ENCODE assay signal across 25 cellular contexts in genomic region chr1:212688338-212689047, GRCh38. TPM values are rescaled to one million over a fixed set of nuclear protein-coding genes. Genes with fewer than 3 reads are reported as not detected.
DNase-seq lines count a peak whose midpoint lies in the region; ATAC-seq and TF ChIP-seq lines count a peak whose summit lies in the region.
"Had no signal": no experiment of that assay in that cellular context is flagged by ENCODE, and none has a peak within 500 bp of the region (broad histone marks: within the 10 kb centered on the region; RNA-seq: fewer than 3 reads in every experiment).

No MANE protein-coding gene starts in this region.

- no peak overlapping the region for H3K27ac ChIP-seq in HEK293 (ENCODE audit: extremely low read depth, low read depth, low read length)
- H3K27ac ChIP-seq in hepatocyte, result peak overlapping the region; percentile 43
- H3K27ac ChIP-seq in RWPE1, result no peak overlapping the region
- H3K27ac ChIP-seq: esophagus squamous epithelium, neutrophil had no signal

- H3K9me2 ChIP-seq in hepatocyte (replicated peaks; ENCODE audit: insufficient read depth), result no peaks in the 10 kb centered on the region

- no peak for ATAC-seq in HG02759 (IDR thresholded peaks at IDR 0.05; ENCODE audit: unreplicated experiment)
- no peak for ATAC-seq in GM19035 (IDR thresholded peaks at IDR 0.05; ENCODE audit: unreplicated experiment)
- ATAC-seq: stimulated activated memory B cell treated with anti-CD40 and anti-IgM and Interleukin-4, amounts not matched to agents 10 μg/mL and 1 μg/mL and 100 μg/mL, for 72 hours had no signal

- H3K9me3 ChIP-seq in HEK293 (ENCODE audit: control insufficient read depth, insufficient read depth, low read depth, low read length), result no peaks in the 10 kb centered on the region
- no peaks in the 10 kb centered on the region for H3K9me3 ChIP-seq in hepatocyte (ENCODE audit: low read depth)
- H3K9me3 ChIP-seq: adrenal gland, esophagus squamous epithelium, neutrophil had no signal

- no peak for TF ChIP-seq CTCF in HEK293 (tag by site-specific recombination; IDR thresholded peaks at IDR 0.05)
- no peak for TF ChIP-seq CTCF in choroid plexus epithelial cell (conservative IDR thresholded peaks at IDR 0.05; ENCODE audit: low read depth, low read length)
- no peak for TF ChIP-seq CTCF in hepatocyte (IDR thresholded peaks at IDR 0.05; ENCODE audit: poor library complexity)
- TF ChIP-seq CTCF in RWPE1 (conservative IDR thresholded peaks at IDR 0.05; ENCODE audit: low read depth), result no peak

- H3K4me2 ChIP-seq in hepatocyte, result no peak overlapping the region

- H2AFZ ChIP-seq in hepatocyte, result no peak overlapping the region

- peaks cover 0 to 7% of the 10 kb centered on the region in 2 experiments; a peak in 1 of 3 replicates for H3K36me3 ChIP-seq in HEK293 (ENCODE audit: control insufficient read depth in 2 of 2, insufficient read depth in 1 of 2, low read length in 2 of 2)
- H3K36me3 ChIP-seq in hepatocyte (replicated peaks; ENCODE audit: insufficient read depth, low read depth), result no peaks in the 10 kb centered on the region
- H3K36me3 ChIP-seq: adrenal gland, neutrophil had no signal

- no peaks in the 10 kb centered on the region for H3K79me2 ChIP-seq in hepatocyte

- CTCF ChIA-PET in HEK293 (lab: Yijun Ruan, JAX), result interaction anchor here (0.6 to 2.1 kb wide), 4 partner anchors 9 to 99 kb away, joined by 3 to 6 read pairs (median 4); partner anchors contain the start of gene BATF3
- CTCF ChIA-PET in RWPE1 (lab: Yijun Ruan, JAX), result no interaction called here

- H3K27me3 ChIP-seq in hepatocyte, result no peaks in the 10 kb centered on the region
- H3K27me3 ChIP-seq: adrenal gland, neutrophil had no signal

- H3K4me3 ChIP-seq in HEK293 (ENCODE audit: low read depth, low read length) (no peak overlapping the region), choroid plexus epithelial cell (ENCODE audit: low read depth, low read length) (no peak overlapping the region), hepatocyte (no peak overlapping the region)
- H3K4me3 ChIP-seq: adrenal gland, esophagus squamous epithelium had no signal

- H4K20me1 ChIP-seq in hepatocyte (ENCODE audit: insufficient read depth, poor library complexity, severe bottlenecking), result no peaks in the 10 kb centered on the region

- POLR2A ChIA-PET in HEK293 (lab: Yijun Ruan, JAX), result interaction anchor here (1.0 kb wide), 1 partner anchor 23 kb away, joined by 3 read pairs; no protein-coding TSS in a partner anchor
- POLR2A ChIA-PET in RWPE1 (lab: Yijun Ruan, JAX; ENCODE audit: low non-redundant PET), result no interaction called here

- DNase-seq in choroid plexus epithelial cell (ENCODE audit: low read depth), result peak; percentile 52
- peak; percentile 27 for DNase-seq in hepatocyte (ENCODE audit: low spot score)
- DNase-seq in RWPE1 (ENCODE audit: low spot score), result no peak
- DNase-seq in NCI-H1105 (lab: John Stamatoyannopoulos, UW), result no peak
- DNase-seq: activated CD4-positive, CD25-positive, alpha-beta regulatory T cell treated with anti-CD3 and anti-CD28 coated beads, Interleukin-2, amount 50 U/mL, for 72 hours; activated gamma-delta T cell treated with Interleukin-2 at 50 U/mL for 16 hours; activated T-cell treated with anti-CD3 and anti-CD28 coated beads, Interleukin-2, amount 50 U/mL, for 24 hours; adrenal gland; AML-193; CD4-positive, alpha-beta memory T cell; esophagus squamous epithelium; MM.1S; NCI-H1417 treated with DMSO at 0.1 percent for 48 hours; NCI-H2081 treated with DMSO at 0.1 percent for 48 hours; NCI-H345; OCI-M1; SHP77 treated with DMSO at 0.1 percent for 48 hours; small intestine; stimulated activated CD4-positive, alpha-beta T cell treated with anti-CD3 and anti-CD28 coated beads, Interleukin-4, amount 100 ng/mL, for 1 hour; SW 1271 had no signal

- 73% methylated on average over 7 of the region's 7 CpGs for WGBS in hepatocyte (ENCODE audit: low lambda C conversion rate, missing lambda C conversion rate)

- H3K4me1 ChIP-seq in HEK293 (ENCODE audit: control insufficient read depth, insufficient read depth, low read length) (no peaks in the 10 kb centered on the region), hepatocyte (ENCODE audit: insufficient read depth) (peaks cover 7% of the 10 kb centered on the region)
- H3K4me1 ChIP-seq: adrenal gland had no signal

TF ChIP-seq in HEK293, 187 proteins besides CTCF, POLR2A, EP300 and RAD21:
- no peak for TF ChIP-seq BCL6B (tag by site-specific recombination; IDR thresholded peaks at IDR 0.05)
- TF ChIP-seq ZBTB48 (tag by site-specific recombination; IDR thresholded peaks at IDR 0.05), result peak; percentile 14; the same call in 1 of the 2 replicates

RNA-seq across cellular contexts. Expression of gene BATF3, which starts 11.1 kb away (rescaled TPM):
- 1.6 TPM in 1 of 2 replicates, not detected in the other for total RNA-seq in hepatocyte
- polyA plus RNA-seq in hepatocyte, result 3.2 and 3.5 TPM in 2 replicates

Comparison
In these comparisons a context has a peak if more than half of its experiments do, and no peak if none do; other contexts are left out.
1. DNase-seq: peak in choroid plexus epithelial cell (single experiment) and hepatocyte (single experiment); none in RWPE1 (single experiment) and NCI-H1105 (single experiment).